25 cellular contexts compared by ENCODE assay signal in genomic region chr18:39527465-39527864, GRCh38.
A peak's percentile ranks its signal among the peaks of the same experiment; 100 is the strongest.
DNase-seq lines count a peak whose midpoint lies in the region; ATAC-seq and TF ChIP-seq lines count a peak whose summit lies in the region.
"Had no signal": no experiment of that assay in that cellular context is flagged by ENCODE, and none has a peak within 500 bp of the region (broad histone marks: within the 10 kb centered on the region; RNA-seq: fewer than 3 reads in every experiment).

No MANE protein-coding gene starts in this region.

- H3K4me3 Mint-ChIP-seq in nephron progenitor cell (no peak overlapping the region), chondrocyte (ENCODE audit: unreplicated experiment) (no peak overlapping the region)
- no peak overlapping the region for H3K4me3 Mint-ChIP-seq in activated T-cell treated with anti-CD3 and anti-CD28 coated beads, Interleukin-2, amount 50 U/mL, for 72 hours
- H3K4me3 Mint-ChIP-seq: B cell; CD14-positive monocyte; CD4-positive, alpha-beta T cell; CD8-positive, alpha-beta memory T cell had no signal

- H3K4me2 ChIP-seq in BLaER1 (peak overlapping the region; percentile 51; the same call in 1 of the 2 replicates), IMR-90 (ENCODE audit: low read depth, low read length) (no peak overlapping the region)

- no peak overlapping the region for H3K4me3 ChIP-seq in BLaER1
- no peak overlapping the region for H3K4me3 ChIP-seq in IMR-90 (ENCODE audit: insufficient read depth, low read depth, low read length)
- H3K4me3 ChIP-seq: GM12878 had no signal

- H3K4ac ChIP-seq in IMR-90 (ENCODE audit: low read depth, low read length), result peak overlapping the region; percentile 89

- POLR2A ChIA-PET in IMR-90 (lab: Charles Lee; ENCODE audit: unreplicated experiment), result interaction anchor here (0.6 kb wide), 1 partner anchor 222 kb away, joined by 7 read pairs; no protein-coding TSS in a partner anchor

- no peak for TF ChIP-seq RAD21 in IMR-90 (IDR thresholded peaks at IDR 0.05; ENCODE audit: low read length)

- in situ Hi-C loops in IMR-90 (cut with MboI; ENCODE audit: low sequenced_read_pairs), result no loop called here

- TF ChIP-seq CTCF in IMR-90 (conservative IDR thresholded peaks at IDR 0.05; ENCODE audit: low read depth, low read length), result no peak
- no peak for TF ChIP-seq CTCF in nephron progenitor cell (IDR thresholded peaks at IDR 0.05)
- TF ChIP-seq CTCF in chondrocyte (IDR thresholded peaks at IDR 0.05), result no peak

- WGBS in IMR-90 (ENCODE audit: extremely low coverage in 2 of 2, insufficient read length in 1 of 2), 2 experiments, result no CpG with 5 or more reads among the region's 1 CpG

- no peak overlapping the region for H3K14ac ChIP-seq in IMR-90 (replicated peaks; ENCODE audit: low read depth, low read length)

- no peak overlapping the region for H3K23ac ChIP-seq in IMR-90 (ENCODE audit: low read depth, low read length)

- H4K20me1 ChIP-seq in BLaER1 (no peaks in the 10 kb centered on the region), IMR-90 (ENCODE audit: insufficient read depth, low read length) (no peaks in the 10 kb centered on the region)

- ATAC-seq in IMR-90 (ENCODE audit: low read depth), result peak; percentile 88
- ATAC-seq in HG03342 (IDR thresholded peaks at IDR 0.05; ENCODE audit: unreplicated experiment), result no peak
- no peak for ATAC-seq in activated T-cell treated with anti-CD3 and anti-CD28 coated beads, Interleukin-2, amount 50 U/mL, for 72 hours (replicated peaks in 1 of 2)
- ATAC-seq: GM12878 had no signal

- peak overlapping the region; percentile 89 for H3K18ac ChIP-seq in IMR-90 (ENCODE audit: low read depth, low read length)

- peak; percentile 53 for DNase-seq in IMR-90
- peak; percentile 3 for DNase-seq in iris pigment epithelial cell (ENCODE audit: low read depth)
- DNase-seq in nephron progenitor cell, result no peak
- DNase-seq in chondrocyte (ENCODE audit: low spot score), result no peak
- no peak for DNase-seq in activated T-cell treated with anti-CD3 and anti-CD28 coated beads, Interleukin-2, amount 50 U/mL, for 72 hours
- DNase-seq in NCI-H1417 treated with DMSO at 0.1 percent for 48 hours (lab: John Stamatoyannopoulos, UW), result no peak
- DNase-seq: 8988T; ACHN; AML-193; C1 segment of cervical spinal cord; CD4-positive, alpha-beta T cell; CD8-positive, alpha-beta memory T cell; COR-L47; DMS 273 treated with DMSO at 0.1 percent for 48 hours; DMS153; DMS53; DMS79; DND-41; EL; GDM1 had no signal

- no peaks in the 10 kb centered on the region for H3K27me3 Mint-ChIP-seq in nephron progenitor cell (ENCODE audit: low read depth, poor library complexity)
- peaks cover 2% of the 10 kb centered on the region for H3K27me3 Mint-ChIP-seq in chondrocyte (ENCODE audit: low read depth)
- no peaks in the 10 kb centered on the region for H3K27me3 Mint-ChIP-seq in activated T-cell treated with anti-CD3 and anti-CD28 coated beads, Interleukin-2, amount 50 U/mL, for 72 hours (ENCODE audit: low read depth)
- H3K27me3 Mint-ChIP-seq: B cell; CD4-positive, alpha-beta T cell; CD8-positive, alpha-beta memory T cell had no signal

- dilution Hi-C loops in IMR-90 (cut with HindIII; ENCODE audit: low sequenced_read_pairs, unreplicated experiment), result no loop called here

- CTCF ChIA-PET in IMR-90 (lab: Yijun Ruan, JAX), result interaction anchor here (0.9 kb wide), 1 partner anchor 11 kb away, joined by 5 read pairs; no protein-coding TSS in a partner anchor

- H3K4me1 ChIP-seq in BLaER1, result peaks cover 14% of the 10 kb centered on the region
- H3K4me1 ChIP-seq in IMR-90 (ENCODE audit: control insufficient read depth, insufficient read depth, low read length), result peaks cover 9% of the 10 kb centered on the region

- H3K56ac ChIP-seq in IMR-90 (ENCODE audit: extremely low read depth, insufficient read depth, low read length), result no peak overlapping the region

- H2BK5ac ChIP-seq in IMR-90 (ENCODE audit: low read depth, low read length, poor library complexity, severe bottlenecking), result no peak overlapping the region

- H3K9ac ChIP-seq in BLaER1 (no peak overlapping the region), IMR-90 (ENCODE audit: low read depth, low read length) (no peak overlapping the region)

- no peak overlapping the region for H2AK9ac ChIP-seq in IMR-90 (replicated peaks; ENCODE audit: low read depth, low read length, poor library complexity)

- TF ChIP-seq POLR2A in IMR-90 (IDR thresholded peaks at IDR 0.05; ENCODE audit: low read depth, low read length), result no peak

- H3K27me3 ChIP-seq in BLaER1, result no peaks in the 10 kb centered on the region
- H3K27me3 ChIP-seq in IMR-90 (ENCODE audit: control insufficient read depth, insufficient read depth, low read length), result no peaks in the 10 kb centered on the region

- peak overlapping the region; percentile 46; the same call in 1 of the 2 replicates for H4K5ac ChIP-seq in IMR-90 (ENCODE audit: low read depth, low read length)

- H3K9me3 Mint-ChIP-seq in nephron progenitor cell (no peaks in the 10 kb centered on the region), chondrocyte (ENCODE audit: low read depth) (no peaks in the 10 kb centered on the region)
- H3K9me3 Mint-ChIP-seq in activated T-cell treated with anti-CD3 and anti-CD28 coated beads, Interleukin-2, amount 50 U/mL, for 72 hours, result peaks cover 2 to 3% of the 10 kb centered on the region in 2 donors

- peak overlapping the region; percentile 80; the same call in 1 of the 2 replicates for H2AK5ac ChIP-seq in IMR-90 (ENCODE audit: low read depth, low read length)

- H3K4me1 Mint-ChIP-seq in nephron progenitor cell, result peaks cover 10% of the 10 kb centered on the region
- no peaks in the 10 kb centered on the region for H3K4me1 Mint-ChIP-seq in chondrocyte (ENCODE audit: low read depth)
- H3K4me1 Mint-ChIP-seq in activated T-cell treated with anti-CD3 and anti-CD28 coated beads, Interleukin-2, amount 50 U/mL, for 72 hours (ENCODE audit: low read depth), result no peaks in the 10 kb centered on the region
- H3K4me1 Mint-ChIP-seq: B cell; CD14-positive monocyte; CD8-positive, alpha-beta memory T cell had no signal

- H3K27ac ChIP-seq in BLaER1, result no peak overlapping the region
- peak overlapping the region; percentile 85; the same call in 1 of the 2 replicates for H3K27ac ChIP-seq in IMR-90 (ENCODE audit: insufficient read depth, low read length)

- H3K36me3 ChIP-seq in BLaER1 (no peaks in the 10 kb centered on the region), IMR-90 (ENCODE audit: control insufficient read depth, insufficient read depth, low read length) (no peaks in the 10 kb centered on the region)

- H3K9me1 ChIP-seq in IMR-90 (ENCODE audit: insufficient read depth, low read length), result peaks cover 6% of the 10 kb centered on the region; the same call in 1 of the 2 replicates

- no TSS peak for BruUV-seq in IMR-90 (replicated peaks; lab: Mats Ljungman, UMichigan)

- H4K91ac ChIP-seq in IMR-90 (ENCODE audit: insufficient read depth, low read depth, low read length), result peak overlapping the region; percentile 87

- intact Hi-C loops in IMR-90 (cut with micrococcal nuclease), result no loop called here

- H2AFZ ChIP-seq in IMR-90 (replicated peaks; ENCODE audit: low read length, poor library complexity), result no peak overlapping the region

- no peaks in the 10 kb centered on the region for H3K79me1 ChIP-seq in IMR-90 (ENCODE audit: low read depth in 1 of 2, low read length in 2 of 2)

- H3K27ac Mint-ChIP-seq in nephron progenitor cell (peak overlapping the region; percentile 73), chondrocyte (ENCODE audit: unreplicated experiment) (no peak overlapping the region)
- no peak overlapping the region for H3K27ac Mint-ChIP-seq in activated T-cell treated with anti-CD3 and anti-CD28 coated beads, Interleukin-2, amount 50 U/mL, for 72 hours
- H3K27ac Mint-ChIP-seq: B cell; CD14-positive monocyte; CD4-positive, alpha-beta T cell; CD8-positive, alpha-beta memory T cell had no signal

- peak overlapping the region; percentile 82; the same call in 1 of the 2 replicates for H2BK20ac ChIP-seq in IMR-90 (ENCODE audit: low read depth, low read length)

- H3K9me3 ChIP-seq in BLaER1 (no peaks in the 10 kb centered on the region), IMR-90 (ENCODE audit: control insufficient read depth, insufficient read depth, low read length) (no peaks in the 10 kb centered on the region)

- peak overlapping the region; percentile 65 for H2BK120ac ChIP-seq in IMR-90 (ENCODE audit: low read depth, low read length)

- H3K36me3 Mint-ChIP-seq in nephron progenitor cell (ENCODE audit: low read depth) (peaks cover 9% of the 10 kb centered on the region), chondrocyte (ENCODE audit: low read depth) (no peaks in the 10 kb centered on the region)
- H3K36me3 Mint-ChIP-seq in activated T-cell treated with anti-CD3 and anti-CD28 coated beads, Interleukin-2, amount 50 U/mL, for 72 hours (ENCODE audit: insufficient read depth in 2 of 2), result no peaks in the 10 kb centered on the region

- H4K8ac ChIP-seq in IMR-90 (ENCODE audit: low read depth in 2 of 2, low read length in 2 of 2), result peak overlapping the region; percentile 72 to 74; a peak in 1 of 4 replicates

- no peak overlapping the region; the same call in 2 of the 3 replicates for H2BK15ac ChIP-seq in IMR-90 (ENCODE audit: low read depth, low read length)

TF ChIP-seq in IMR-90, 13 proteins besides CTCF, POLR2A, EP300 and RAD21 (continues in another document):
- TF ChIP-seq CHD1 (IDR thresholded peaks at IDR 0.05; ENCODE audit: low read depth, low read length), result no peak
- TF ChIP-seq USF2 (IDR thresholded peaks at IDR 0.05; ENCODE audit: low read depth, low read length), result no peak
- no peak for TF ChIP-seq BHLHE40 (IDR thresholded peaks at IDR 0.05; ENCODE audit: low read depth, low read length)
- no peak for TF ChIP-seq MAZ (IDR thresholded peaks at IDR 0.05; ENCODE audit: borderline replicate concordance, low read depth, low read length)
- TF ChIP-seq NFE2L2 (IDR thresholded peaks at IDR 0.05; ENCODE audit: low read depth, low read length), result no peak
- TF ChIP-seq RCOR1 (IDR thresholded peaks at IDR 0.05; ENCODE audit: insufficient replicate concordance, low read length), result no peak
- TF ChIP-seq RFX5 (IDR thresholded peaks at IDR 0.05; ENCODE audit: low read depth, low read length), result no peak
- TF ChIP-seq FOS (IDR thresholded peaks at IDR 0.05; ENCODE audit: low read depth, low read length), result no peak

Comparison
In these comparisons a context has a peak if more than half of its experiments do, and no peak if none do; other contexts are left out.
1. DNase-seq: peak in IMR-90 (single experiment) and iris pigment epithelial cell (single experiment); none in nephron progenitor cell (single experiment), chondrocyte (single experiment), activated T-cell treated with anti-CD3 and anti-CD28 coated beads, Interleukin-2, amount 50 U/mL, for 72 hours (0 of 2) and NCI-H1417 treated with DMSO at 0.1 percent for 48 hours (single experiment).